10 cellular contexts compared by ENCODE assay signal in genomic region chr11:72686639-72687215, GRCh38. TPM values are rescaled to one million over a fixed set of nuclear protein-coding genes. Genes with fewer than 3 reads are reported as not detected.
DNase-seq lines count a peak whose midpoint lies in the region; ATAC-seq, FAIRE-seq and TF ChIP-seq lines count a peak whose summit lies in the region.
"Had no signal": no experiment of that assay in that cellular context is flagged by ENCODE, and none has a peak within 500 bp of the region (broad histone marks: within the 10 kb centered on the region; RNA-seq: fewer than 3 reads in every experiment).

No MANE protein-coding gene starts in this region.

- in situ Hi-C loops in transverse colon (cut with MboI; ENCODE audit: low pct_ligation_motif_present in 1 of 4, low pct_unique_long_range_greater_than_20kb in 1 of 4, low sequenced_read_pairs in 3 of 4), result no loop called here

- WGBS in adrenal gland, 4 donors, result 62 to 76% (median 67%) methylated on average over 7 to 8 of the region's 8 CpGs
- WGBS in transverse colon (ENCODE audit: low coverage in 1 of 2), 2 donors, result 65 to 87% methylated on average over 2 to 8 of the region's 8 CpGs

- H3K4me1 Mint-ChIP-seq in activated naive CD4-positive, alpha-beta T cell treated with anti-CD3 and anti-CD28 coated beads, Interleukin-2, amount 10 ng/mL, durations not matched to agents 7 days and 5 days, result peaks cover 47% of the 10 kb centered on the region

- H3K27me3 Mint-ChIP-seq in activated naive CD4-positive, alpha-beta T cell treated with anti-CD3 and anti-CD28 coated beads, Interleukin-2, amount 10 ng/mL, durations not matched to agents 7 days and 5 days, result no peaks in the 10 kb centered on the region

- TF ChIP-seq CTCF in adrenal gland (IDR thresholded peaks at IDR 0.05), result no peak
- TF ChIP-seq CTCF in kidney (IDR thresholded peaks at IDR 0.05; ENCODE audit: borderline replicate concordance, extremely low read depth, insufficient read depth), result no peak
- no peak for TF ChIP-seq CTCF in transverse colon (IDR thresholded peaks at IDR 0.05)

- peaks cover 46% of the 10 kb centered on the region for H3K36me3 Mint-ChIP-seq in activated naive CD4-positive, alpha-beta T cell treated with anti-CD3 and anti-CD28 coated beads, Interleukin-2, amount 10 ng/mL, durations not matched to agents 7 days and 5 days

- no peak for TF ChIP-seq EP300 in transverse colon (IDR thresholded peaks at IDR 0.05; ENCODE audit: low read depth)

- TF ChIP-seq POLR2A in adrenal gland (IDR thresholded peaks at IDR 0.05) (no peak), transverse colon (IDR thresholded peaks at IDR 0.05) (no peak)

- intact Hi-C loops in adrenal gland (cut with DNase I), result no loop called here
- intact Hi-C loops in kidney (cut with DNase I), result no loop called here
- intact Hi-C loops in transverse colon (cut with DNase I; ENCODE audit: low total_unique reads), result no loop called here

- no peak for ATAC-seq in GM21447 (IDR thresholded peaks at IDR 0.05; ENCODE audit: unreplicated experiment)
- ATAC-seq: GM23338 had no signal

- H3K9me3 ChIP-seq in adrenal gland (replicated peaks in 1 of 3) (no peaks in the 10 kb centered on the region), kidney (ENCODE audit: control insufficient read depth in 1 of 2, low read length in 2 of 2) (no peaks in the 10 kb centered on the region), transverse colon (no peaks in the 10 kb centered on the region)

- H3K27me3 ChIP-seq in adrenal gland (no peaks in the 10 kb centered on the region), transverse colon (no peaks in the 10 kb centered on the region)

- H3K36me3 ChIP-seq in adrenal gland (replicated peaks in 1 of 2) (peaks cover 0 to 79% of the 10 kb centered on the region in 2 donors), kidney (ENCODE audit: control insufficient read depth in 1 of 2, insufficient read depth in 2 of 2, low read length in 2 of 2) (peaks cover 22 to 29% of the 10 kb centered on the region in 2 donors), transverse colon (peaks cover 0 to 7% (median 2%) of the 10 kb centered on the region in 4 donors)

- H3K4me1 ChIP-seq in adrenal gland (replicated peaks in 1 of 2) (peaks cover under 1 to 10% of the 10 kb centered on the region in 2 donors), kidney (ENCODE audit: control insufficient read depth in 1 of 2, insufficient read depth in 1 of 2, low read depth in 1 of 2, low read length in 2 of 2) (peaks cover 0 to 4% of the 10 kb centered on the region in 2 donors), transverse colon (peaks cover 0 to 5% (median 0%) of the 10 kb centered on the region in 4 donors)

- CTCF ChIA-PET in activated naive CD4-positive, alpha-beta T cell treated with anti-CD3 and anti-CD28 coated beads, Interleukin-2, amount 10 ng/mL, durations not matched to agents 7 days and 5 days (lab: Charles Lee), result interaction anchor here (0.7 to 3.2 kb wide), 3 partner anchors 97 to 107 kb away, joined by 3 to 16 read pairs (median 4); partner anchors contain the start of gene STARD10

- H3K9ac ChIP-seq in kidney (ENCODE audit: low read length in 2 of 2), result no peak overlapping the region

- H3K4me3 ChIP-seq in adrenal gland, result no peak overlapping the region
- H3K4me3 ChIP-seq in kidney (ENCODE audit: low read length in 2 of 2), result no peak overlapping the region
- no peak overlapping the region for H3K4me3 ChIP-seq in transverse colon
- H3K4me3 ChIP-seq: GM23338 had no signal

- H3K27ac ChIP-seq in adrenal gland, result peak overlapping the region in 3 of 5 donors; percentile 14 to 79 (median 54)
- no peak overlapping the region for H3K27ac ChIP-seq in kidney (ENCODE audit: low read depth in 2 of 2, low read length in 2 of 2)
- H3K27ac ChIP-seq in transverse colon, result peak overlapping the region; percentile 53 to 63 (median 56)

- H3K9me3 Mint-ChIP-seq in activated naive CD4-positive, alpha-beta T cell treated with anti-CD3 and anti-CD28 coated beads, Interleukin-2, amount 10 ng/mL, durations not matched to agents 7 days and 5 days, result no peaks in the 10 kb centered on the region
- H3K9me3 Mint-ChIP-seq: GM23338 had no signal

- DNase-seq in activated naive CD4-positive, alpha-beta T cell treated with anti-CD3 and anti-CD28 coated beads, Interleukin-2, amount 10 ng/mL, durations not matched to agents 7 days and 5 days, result no peak
- DNase-seq in activated naive CD4-positive, alpha-beta T cell treated with Interleukin-2 at 50 U/mL for 16 hours, result no peak
- no peak for DNase-seq in adrenal gland
- peak; percentile 54 for DNase-seq in kidney
- no peak for DNase-seq in transverse colon
- DNase-seq in NCI-H128 (lab: John Stamatoyannopoulos, UW; ENCODE audit: unreplicated experiment), result no peak
- no peak for DNase-seq in NAMALWA (ENCODE audit: low spot score)
- DNase-seq: NCI-H2029 treated with DMSO at 0.1 percent for 48 hours had no signal

- H3K4me3 Mint-ChIP-seq in activated naive CD4-positive, alpha-beta T cell treated with anti-CD3 and anti-CD28 coated beads, Interleukin-2, amount 10 ng/mL, durations not matched to agents 7 days and 5 days, result peak overlapping the region; percentile 19
- H3K4me3 Mint-ChIP-seq: GM23338 had no signal

- FAIRE-seq in kidney (lab: Jason Lieb, UNC), result no peak

- peak overlapping the region; percentile 88 for H3K27ac Mint-ChIP-seq in activated naive CD4-positive, alpha-beta T cell treated with anti-CD3 and anti-CD28 coated beads, Interleukin-2, amount 10 ng/mL, durations not matched to agents 7 days and 5 days
- H3K27ac Mint-ChIP-seq: GM23338 had no signal

RNA-seq across cellular contexts. Expression of gene PDE2A, which starts 12.5 kb away (rescaled TPM):
- 100 to 1,000 TPM in 2 of 8 donors, 10 to 100 TPM in 6; 52.3 to 226 (median 60.8) TPM for total RNA-seq in adrenal gland
- polyA plus RNA-seq in adrenal gland, result 100 to 1,000 TPM in 1 of 3 donors, 10 to 100 TPM in 2; 70.4 to 106 (median 82.5) TPM
- 42.0 TPM for total RNA-seq in kidney
- 12.6 TPM for polyA plus RNA-seq in kidney (ENCODE audit: insufficient read depth, low read depth, low replicate concordance)
- total RNA-seq in transverse colon, result 10 to 100 TPM in 3 of 4 donors, 1 to 10 TPM in 1; 6.6 to 41.9 (median 17.1) TPM

Comparison
In these comparisons a context has a peak if more than half of its experiments do, and no peak if none do; other contexts are left out.
1. H3K27ac ChIP-seq: peak in adrenal gland (3 of 5) and transverse colon (4 of 4); none in kidney (0 of 2).